8 cellular contexts compared by ENCODE assay signal in genomic region chr7:876972-877311, GRCh38. TPM values are rescaled to one million over a fixed set of nuclear protein-coding genes. Genes with fewer than 3 reads are reported as not detected.
DNase-seq lines count a peak whose midpoint lies in the region; ATAC-seq and TF ChIP-seq lines count a peak whose summit lies in the region.

No MANE protein-coding gene starts in this region.

- peak; percentile 9 for ATAC-seq in GM19372 (IDR thresholded peaks at IDR 0.05; ENCODE audit: low read depth, unreplicated experiment)

- H3K36me3 ChIP-seq in BLaER1 treated with 17β-estradiol and CSF1 and Interleukin-3, amounts not matched to agents 10 nM and 100 nM: peaks cover 22 to 70% (median 59%) of the 10 kb centered on the region in 11 experiments
- peaks cover 47% of the 10 kb centered on the region for H3K36me3 ChIP-seq in HUES64 (ENCODE audit: insufficient read depth, low read length)
- no peaks in the 10 kb centered on the region for H3K36me3 ChIP-seq in uterus

- no peak for DNase-seq in astrocyte of the spinal cord (ENCODE audit: low read depth, low spot score)
- DNase-seq in lower leg skin (ENCODE audit: low spot score in 2 of 2): peak in 1 of 2 donors; percentile 47
- peak in 1 of 2 donors; percentile 54 for DNase-seq in uterus
- no peak for DNase-seq in SK-N-DZ (ENCODE audit: low spot score)
- no peak for DNase-seq in iPS-NIHi11 (ENCODE audit: low spot score)

- TF ChIP-seq POLR2A in lower leg skin (IDR thresholded peaks at IDR 0.05) (no peak), uterus (IDR thresholded peaks at IDR 0.05) (no peak)

- in situ Hi-C loops in astrocyte of the spinal cord (cut with HindIII; ENCODE audit: low sequenced_read_pairs): no loop called here

- peaks cover 0 to 4% (median 0%) of the 10 kb centered on the region in 11 experiments; a peak in 2 of 22 replicates for H3K9me3 ChIP-seq in BLaER1 treated with 17β-estradiol and CSF1 and Interleukin-3, amounts not matched to agents 10 nM and 100 nM (replicated peaks in 1 of 11)
- H3K9me3 ChIP-seq in HUES64 (ENCODE audit: insufficient read depth, low read depth, low read length) (no peaks in the 10 kb centered on the region), uterus (no peaks in the 10 kb centered on the region)

- H3K9ac ChIP-seq in BLaER1 treated with 17β-estradiol and CSF1 and Interleukin-3, amounts not matched to agents 10 nM and 100 nM: peak overlapping the region; percentile 88 to 98 (median 90)
- peak overlapping the region; percentile 92 for H3K9ac ChIP-seq in HUES64 (ENCODE audit: low read depth, low read length)

- under 1% methylated on average over 26 of the region's 26 CpGs for WGBS in HUES64
- 1% methylated on average over 26 of the region's 26 CpGs for WGBS in lower leg skin, 2 donors

- TF ChIP-seq CTCF in astrocyte of the spinal cord (IDR thresholded peaks at IDR 0.05; ENCODE audit: low read depth, low read length) (no peak), lower leg skin (IDR thresholded peaks at IDR 0.05) (no peak), uterus (IDR thresholded peaks at IDR 0.05) (no peak)

- peak overlapping the region; percentile 72 to 89 (median 87) for H3K27ac ChIP-seq in BLaER1 treated with 17β-estradiol and CSF1 and Interleukin-3, amounts not matched to agents 10 nM and 100 nM
- peak overlapping the region; percentile 30; the same call in 1 of the 2 replicates for H3K27ac ChIP-seq in HUES64 (ENCODE audit: low read depth, low read length)
- peak overlapping the region; percentile 87 to 91 for H3K27ac ChIP-seq in uterus

- H3K27me3 ChIP-seq in BLaER1 treated with 17β-estradiol and CSF1 and Interleukin-3, amounts not matched to agents 10 nM and 100 nM: no peaks in the 10 kb centered on the region
- H3K27me3 ChIP-seq in HUES64 (ENCODE audit: insufficient read depth, low read length) (no peaks in the 10 kb centered on the region), uterus (no peaks in the 10 kb centered on the region)

- peak overlapping the region; percentile 80 to 98 (median 94) for H3K4me3 ChIP-seq in BLaER1 treated with 17β-estradiol and CSF1 and Interleukin-3, amounts not matched to agents 10 nM and 100 nM
- H3K4me3 ChIP-seq in HUES64 (ENCODE audit: low read length) (peak overlapping the region; percentile 99), astrocyte of the spinal cord (ENCODE audit: low read depth, low read length) (peak overlapping the region; percentile 90), lower leg skin (ENCODE audit: low read depth, poor library complexity, severe bottlenecking) (peak overlapping the region; percentile 84), uterus (peak overlapping the region; percentile 73 to 74)

- H3K4me1 ChIP-seq in BLaER1 treated with 17β-estradiol and CSF1 and Interleukin-3, amounts not matched to agents 10 nM and 100 nM: peaks cover 50 to 70% (median 65%) of the 10 kb centered on the region in 10 experiments
- H3K4me1 ChIP-seq in HUES64 (ENCODE audit: insufficient read depth, low read length) (peaks cover 6% of the 10 kb centered on the region), uterus (peaks cover 10 to 20% of the 10 kb centered on the region in 2 donors)

- H4K20me1 ChIP-seq in BLaER1 treated with 17β-estradiol and CSF1 and Interleukin-3, amounts not matched to agents 10 nM and 100 nM: peaks cover 39 to 49% (median 41%) of the 10 kb centered on the region in 11 experiments

- H3K4me2 ChIP-seq in BLaER1 treated with 17β-estradiol and CSF1 and Interleukin-3, amounts not matched to agents 10 nM and 100 nM: peak overlapping the region; percentile 25 to 94 (median 58); a peak in 20 of 22 replicates

- intact Hi-C loops in lower leg skin (cut with DNase I; ENCODE audit: low total_unique reads): loop anchor here (10.0 kb wide), 1 partner anchor 552 kb away; no protein-coding TSS in a partner anchor
- intact Hi-C loops in uterus (cut with DNase I; ENCODE audit: low total_unique reads): loop anchor here (10.0 kb wide), 1 partner anchor 92 kb away; no protein-coding TSS in a partner anchor

RNA-seq across cellular contexts. Expression of gene GET4, which starts 0.6 kb away (rescaled TPM):
- polyA plus RNA-seq in HUES64 (2013, experiment 1 of 2): 46.5 TPM
- polyA plus RNA-seq in HUES64 (2013, experiment 2 of 2): 44.1 TPM
- total RNA-seq in lower leg skin (10 to 100 TPM; 46.1 to 67.7 (median 51.6) TPM), uterus (10 to 100 TPM in 3 of 4 donors, 1 to 10 TPM in 1; 6.1 to 39.4 (median 26.7) TPM)
- polyA plus RNA-seq in SK-N-DZ (2014; cell fraction: cytosol; rRNA removed): 58.8 and 60.9 TPM in 2 replicates
- polyA plus RNA-seq in SK-N-DZ (2014; cell fraction: nucleus; rRNA removed): 132 and 195 TPM in 2 replicates

RNA-seq across cellular contexts. Expression of gene SUN1, which starts 44.7 kb away (rescaled TPM):
- polyA plus RNA-seq in HUES64 (2013, experiment 1 of 2): 52.1 TPM
- 54.1 TPM for polyA plus RNA-seq in HUES64 (2013, experiment 2 of 2)
- total RNA-seq in lower leg skin (100 to 1,000 TPM; 265 to 429 (median 271) TPM), uterus (100 to 1,000 TPM; 139 to 624 (median 446) TPM)
- 120 and 153 TPM in 2 replicates for polyA plus RNA-seq in SK-N-DZ (2014; cell fraction: cytosol; rRNA removed)
- polyA plus RNA-seq in SK-N-DZ (2014; cell fraction: nucleus; rRNA removed): 448 and 810 TPM in 2 replicates

Comparison
In these comparisons a context has a peak if more than half of its experiments do, and no peak if none do; other contexts are left out.
1. H3K27ac ChIP-seq: peak in every context shown above with its lines; median percentile 89 in uterus; 87 in BLaER1 treated with 17β-estradiol and CSF1 and Interleukin-3, amounts not matched to agents 10 nM and 100 nM; 30 in HUES64.